In the genomic region with DNA sequence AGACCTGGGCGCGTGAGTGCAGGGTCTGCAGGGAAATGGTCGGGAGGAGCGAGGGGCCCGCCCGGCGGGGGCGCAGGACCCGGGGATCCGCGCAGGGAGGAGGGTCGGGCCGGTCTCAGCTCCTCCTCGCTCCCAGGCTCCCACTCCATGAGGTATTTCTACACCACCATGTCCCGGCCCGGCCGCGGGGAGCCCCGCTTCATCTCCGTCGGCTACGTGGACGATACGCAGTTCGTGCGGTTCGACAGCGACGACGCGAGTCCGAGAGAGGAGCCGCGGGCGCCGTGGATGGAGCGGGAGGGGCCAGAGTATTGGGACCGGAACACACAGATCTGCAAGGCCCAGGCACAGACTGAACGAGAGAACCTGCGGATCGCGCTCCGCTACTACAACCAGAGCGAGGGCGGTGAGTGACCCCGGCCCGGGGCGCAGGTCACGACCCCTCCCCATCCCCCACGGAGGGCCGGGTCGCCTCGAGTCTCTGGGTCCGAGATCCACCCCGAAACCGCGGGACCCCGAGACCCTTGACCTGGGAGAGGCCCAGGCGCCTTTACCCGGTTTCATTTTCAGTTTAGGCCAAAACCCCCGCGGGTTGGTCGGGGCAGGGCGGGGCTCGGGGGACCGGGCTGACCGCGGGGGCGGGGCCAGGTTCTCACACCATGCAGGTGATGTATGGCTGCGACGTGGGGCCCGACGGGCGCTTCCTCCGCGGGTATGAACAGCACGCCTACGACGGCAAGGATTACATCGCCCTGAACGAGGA, we compare ENCODE assay signal across 8 cellular contexts. TPM values are rescaled to one million over a fixed set of nuclear protein-coding genes. Genes with fewer than 3 reads are reported as not detected.
DNase-seq lines count a peak whose midpoint lies in the region; ATAC-seq, FAIRE-seq and TF ChIP-seq lines count a peak whose summit lies in the region.

No MANE protein-coding gene starts in this region.

- intact Hi-C loops in Caco-2 (cut with micrococcal nuclease; ENCODE audit: unreplicated experiment) (loop anchor here (5.0 kb wide), 1 partner anchor 89 kb away; no protein-coding TSS in a partner anchor), HepG2 (cut with micrococcal nuclease; ENCODE audit: unreplicated experiment) (loop anchor here (5.0 kb wide), 1 partner anchor 1026 kb away; no protein-coding TSS in a partner anchor)

- H2AFZ ChIP-seq in HepG2 (ENCODE audit: low read length): peak overlapping the region; percentile 12

- H3K9me3 ChIP-seq in Caco-2: no peaks in the 10 kb centered on the region
- H3K9me3 ChIP-seq in HepG2 (ENCODE audit: low read length): no peaks in the 10 kb centered on the region

- H4K20me1 ChIP-seq in HepG2 (ENCODE audit: insufficient read depth, low read length): no peaks in the 10 kb centered on the region

- H3K79me2 ChIP-seq in HepG2 (ENCODE audit: insufficient read depth, low read length): peaks cover 2% of the 10 kb centered on the region

- no peak for TF ChIP-seq CTCF in Caco-2 (IDR thresholded peaks at IDR 0.05; ENCODE audit: insufficient read depth in 1 of 2, low read depth in 1 of 2, low read length in 1 of 2, severe bottlenecking in 1 of 2, unreplicated experiment in 1 of 2)
- no peak for TF ChIP-seq CTCF in HepG2 (CRISPR knock-in tag; IDR thresholded peaks at IDR 0.05)

- H3K36me3 ChIP-seq in Caco-2 (ENCODE audit: control insufficient read depth, insufficient read depth, low read length): no peaks in the 10 kb centered on the region
- no peaks in the 10 kb centered on the region for H3K36me3 ChIP-seq in HepG2 (replicated peaks in 1 of 2; ENCODE audit: control insufficient read depth in 1 of 2, insufficient read depth in 2 of 2, low read length in 2 of 2)

- FAIRE-seq in HepG2 (lab: Jason Lieb, UNC): no peak

- BruUV-seq in Caco-2 (replicated peaks; lab: Mats Ljungman, UMichigan) (no TSS peak), HepG2 (replicated peaks; lab: Mats Ljungman, UMichigan) (no TSS peak)

- 77% methylated on average over 62 of the region's 81 CpGs for WGBS in HepG2 (ENCODE audit: low lambda C conversion rate)

- no peaks in the 10 kb centered on the region for H3K27me3 Mint-ChIP-seq in Caco-2 (ENCODE audit: insufficient read depth, unreplicated experiment)

- peaks cover 7% of the 10 kb centered on the region for H3K4me1 Mint-ChIP-seq in Caco-2 (ENCODE audit: low read depth, unreplicated experiment)

- H3K36me3 Mint-ChIP-seq in Caco-2 (ENCODE audit: insufficient read depth, unreplicated experiment): no peaks in the 10 kb centered on the region

- H3K9me3 Mint-ChIP-seq in Caco-2 (ENCODE audit: unreplicated experiment): no peaks in the 10 kb centered on the region

- H3K4me1 ChIP-seq in Caco-2: no peaks in the 10 kb centered on the region; the same call in 1 of the 2 replicates
- peaks cover 11% of the 10 kb centered on the region for H3K4me1 ChIP-seq in HepG2 (ENCODE audit: insufficient read depth, low read length)

- peak overlapping the region; percentile 72 for H3K4me3 Mint-ChIP-seq in Caco-2 (ENCODE audit: unreplicated experiment)

- peak overlapping the region; percentile 59; the same call in 1 of the 2 replicates for H3K9ac ChIP-seq in HepG2 (ENCODE audit: insufficient read depth, low read depth, low read length)

- in situ Hi-C loops in HepG2 (cut with HindIII; ENCODE audit: extremely low pct_ligation_motif_present, low pct_unique_long_range_greater_than_20kb): loop anchor here (5.0 to 25.0 kb wide), 2 partner anchors 54 to 1474 kb away; a partner anchor contains a TSS

- peak; percentile 78 for ATAC-seq in GM19455 (IDR thresholded peaks at IDR 0.05; ENCODE audit: unreplicated experiment)
- peak; percentile 31 for ATAC-seq in HepG2

- H3K27ac Mint-ChIP-seq in Caco-2 (ENCODE audit: unreplicated experiment): peak overlapping the region; percentile 84

- POLR2A ChIA-PET in Caco-2 (lab: Charles Lee) (no interaction called here), HepG2 (lab: Yijun Ruan, JAX) (interaction anchor here (1.5 kb wide), 1 partner anchor 20 kb away, joined by 4 read pairs; no protein-coding TSS in a partner anchor)

- H3K27ac ChIP-seq in cingulate gyrus (ENCODE audit: low read depth, low read length): peak overlapping the region; percentile 65
- no peak overlapping the region for H3K27ac ChIP-seq in HepG2 (ENCODE audit: extremely low read length, insufficient read depth, low read length)

- peak overlapping the region; percentile 89 for H3K4me2 ChIP-seq in HepG2 (ENCODE audit: low read depth, low read length)

- TF ChIP-seq EP300 in HepG2 (IDR thresholded peaks at IDR 0.05; ENCODE audit: low read depth in 2 of 2, low read length in 2 of 2) (no peak), HepG2 (CRISPR knock-in tag; IDR thresholded peaks at IDR 0.05; ENCODE audit: borderline replicate concordance) (no peak)

- TF ChIP-seq RAD21 in HepG2 (CRISPR knock-in tag; IDR thresholded peaks at IDR 0.05): no peak

- no peaks in the 10 kb centered on the region for H3K27me3 ChIP-seq in Caco-2 (replicated peaks; ENCODE audit: control insufficient read depth, insufficient read depth, low read length)
- no peaks in the 10 kb centered on the region for H3K27me3 ChIP-seq in HepG2 (ENCODE audit: control insufficient read depth in 1 of 2, insufficient read depth in 2 of 2, low read length in 2 of 2)

- CTCF ChIA-PET in Caco-2 (lab: Charles Lee) (no interaction called here), HepG2 (lab: Yijun Ruan, JAX; ENCODE audit: low intra/inter-chr PET ratio, low total read pairs) (no interaction called here)

- TF ChIP-seq POLR2A in HepG2 (IDR thresholded peaks at IDR 0.05; ENCODE audit: insufficient read depth in 1 of 2, low read depth in 2 of 2, low read length in 2 of 2): no peak

- DNase-seq in Caco-2: peak; percentile 68 to 77
- DNase-seq in HS-27A (ENCODE audit: low read depth): peak; percentile 12
- DNase-seq in activated CD4-positive, alpha-beta T cell treated with anti-CD3 and anti-CD28 coated beads for 48 hours: peak; percentile 82
- DNase-seq in HepG2 (ENCODE audit: low spot score): no peak
- peak; percentile 77 for DNase-seq in stimulated activated CD4-positive, alpha-beta T cell treated with anti-CD3 and anti-CD28 coated beads, Interleukin-4, amount 100 ng/mL, for 24 hours
- no peak for DNase-seq in epidermal melanocyte (ENCODE audit: insufficient read length, low spot score)

- H3K4me3 ChIP-seq in Caco-2 (ENCODE audit: low read depth, low read length): peak overlapping the region; percentile 66
- H3K4me3 ChIP-seq in HepG2 (replicated peaks in 1 of 3; ENCODE audit: insufficient read depth in 1 of 3, low read depth in 2 of 3, low read length in 3 of 3): peak overlapping the region; percentile 62 to 75 (median 65); a peak in 5 of 6 replicates

TF ChIP-seq in HepG2, 621 proteins besides CTCF, POLR2A, EP300 and RAD21:
- peak; percentile 42; the same call in 1 of the 2 replicates for TF ChIP-seq RBFOX2 (IDR thresholded peaks at IDR 0.05; ENCODE audit: low read depth, low read length)
- no peak for TF ChIP-seq ZNF34 (CRISPR knock-in tag; IDR thresholded peaks at IDR 0.05; ENCODE audit: borderline replicate concordance)
- no peak for TF ChIP-seq ZNF468 (CRISPR knock-in tag; IDR thresholded peaks at IDR 0.05)
- no peak for TF ChIP-seq FOXP1 (IDR thresholded peaks at IDR 0.05)
- TF ChIP-seq FOXP1 (CRISPR knock-in tag; IDR thresholded peaks at IDR 0.05): no peak
- peak; percentile 0 for TF ChIP-seq HNRNPLL (IDR thresholded peaks at IDR 0.05; ENCODE audit: low read depth, low read length, poor library complexity, severe bottlenecking)
- no peak for TF ChIP-seq JARID2 (CRISPR knock-in tag; IDR thresholded peaks at IDR 0.05; ENCODE audit: insufficient replicate concordance)
- TF ChIP-seq SALL1 (CRISPR knock-in tag; IDR thresholded peaks at IDR 0.05): 0 out of 2 replicates have a peak, but pooled peaks have one; percentile 2
- TF ChIP-seq ZNF547 (CRISPR knock-in tag; IDR thresholded peaks at IDR 0.05): no peak
TF ChIP-seq in HepG2: peak in this region for 3.

RNA-seq across cellular contexts. Expression of a gene that starts 54.3 kb away (rescaled TPM):
- total RNA-seq in Caco-2 (2022) (192 and 198 TPM in 2 replicates), HepG2 (2016; rRNA removed; fragmentation: Illumina TruSeq; extraction: Trizol) (131 and 345 TPM in 2 replicates)
- 40.4 and 40.8 TPM in 2 replicates for total RNA-seq in HepG2 (2016; cell fraction: cytosol; rRNA removed; fragmentation: Illumina TruSeq; extraction: Trizol; ENCODE audit: low read depth)
- 123 and 365 TPM in 2 replicates for total RNA-seq in HepG2 (2016; cell fraction: insoluble cytoplasmic fraction; rRNA removed; fragmentation: Illumina TruSeq; extraction: Trizol)
- total RNA-seq in HepG2 (2016; cell fraction: membrane; rRNA removed; fragmentation: Illumina TruSeq; extraction: Trizol): 56.7 and 57.0 TPM in 2 replicates
- 268 and 300 TPM in 2 replicates for total RNA-seq in HepG2 (2016; cell fraction: nucleus; rRNA removed; fragmentation: Illumina TruSeq; extraction: Trizol)
- 527 and 598 TPM in 2 replicates for polyA plus RNA-seq in HepG2 (2011; rRNA removed)
- polyA plus RNA-seq in HepG2 (2011; cell fraction: cytosol; rRNA removed): 540 and 603 TPM in 2 replicates
- polyA plus RNA-seq in HepG2 (2011; cell fraction: nucleus; rRNA removed): 321 and 388 TPM in 2 replicates
- polyA plus RNA-seq in HepG2 (2012): 267 and 414 TPM in 2 replicates
- polyA plus RNA-seq in HepG2 (2016; cell fraction: cytosol; fragmentation: Illumina TruSeq; extraction: Trizol; ENCODE audit: low read depth): 46.2 and 49.2 TPM in 2 replicates
- 135 and 142 TPM in 2 replicates for polyA plus RNA-seq in HepG2 (2016; cell fraction: insoluble cytoplasmic fraction; fragmentation: Illumina TruSeq; extraction: Trizol; ENCODE audit: low read depth)
- polyA plus RNA-seq in HepG2 (2016; cell fraction: membrane; fragmentation: Illumina TruSeq; extraction: Trizol; ENCODE audit: low read depth): 49.9 and 54.4 TPM in 2 replicates
- 529 and 565 TPM in 2 replicates for polyA plus RNA-seq in HepG2 (2016; cell fraction: nucleus; fragmentation: Illumina TruSeq; extraction: Trizol; ENCODE audit: insufficient read depth, low read depth)
- 311 and 488 TPM in 2 replicates for polyA minus RNA-seq in HepG2 (2011; rRNA and poly(A)+ RNA removed; ENCODE audit: low replicate concordance)
- 211 and 252 TPM in 2 replicates for polyA minus RNA-seq in HepG2 (2011; cell fraction: cytosol; rRNA and poly(A)+ RNA removed)
- 56.9 and 83.0 TPM in 2 replicates for polyA minus RNA-seq in HepG2 (2011; cell fraction: nucleus; rRNA and poly(A)+ RNA removed)

Comparison
In these comparisons a context has a peak if more than half of its experiments do, and no peak if none do; other contexts are left out.
1. DNase-seq: peak in Caco-2 (2 of 2), HS-27A (single experiment), activated CD4-positive, alpha-beta T cell treated with anti-CD3 and anti-CD28 coated beads for 48 hours (single experiment) and stimulated activated CD4-positive, alpha-beta T cell treated with anti-CD3 and anti-CD28 coated beads, Interleukin-4, amount 100 ng/mL, for 24 hours (single experiment); none in HepG2 (single experiment) and epidermal melanocyte (single experiment).